In genomic region chr18:12255626-12256026, GRCh38 we compare ENCODE assay signal across 19 cellular contexts. TPM values are rescaled to one million over a fixed set of nuclear protein-coding genes. Genes with fewer than 3 reads are reported as not detected.
DNase-seq lines count a peak whose midpoint lies in the region; ATAC-seq, FAIRE-seq and TF ChIP-seq lines count a peak whose summit lies in the region.
"Had no signal": no experiment of that assay in that cellular context is flagged by ENCODE, and none has a peak within 500 bp of the region (broad histone marks: within the 10 kb centered on the region; RNA-seq: fewer than 3 reads in every experiment).

No MANE protein-coding gene starts in this region.

- no peak overlapping the region for H3K23ac ChIP-seq in mesenchymal stem cell (ENCODE audit: low read length in 2 of 2)

- H4K8ac ChIP-seq in mesenchymal stem cell (ENCODE audit: low read length), result no peak overlapping the region

- FAIRE-seq in bronchial epithelial cell (lab: Jason Lieb, UNC), result peak; percentile 97
- FAIRE-seq: D721Med, TTC549 had no signal

- H3K27me3 ChIP-seq in bronchial epithelial cell (ENCODE audit: control insufficient read depth, insufficient read depth, low read length), result peaks cover 17% of the 10 kb centered on the region
- H3K27me3 ChIP-seq in mesenchymal stem cell (ENCODE audit: control insufficient read depth in 1 of 2, insufficient read depth in 1 of 2, low read length in 2 of 2), result peaks cover 48 to 67% of the 10 kb centered on the region in 2 experiments

- H2BK120ac ChIP-seq in mesenchymal stem cell (ENCODE audit: low read depth, low read length), result no peak overlapping the region

- no peak overlapping the region for H3K27ac ChIP-seq in mesenchymal stem cell (ENCODE audit: low read length, poor library complexity, severe bottlenecking)
- H3K27ac ChIP-seq: parathyroid adenoma, tibial nerve had no signal

- no peaks in the 10 kb centered on the region for H3K79me1 ChIP-seq in mesenchymal stem cell (replicated peaks; ENCODE audit: low read length, poor library complexity, severe bottlenecking)

- no peaks in the 10 kb centered on the region for H3K9me3 ChIP-seq in mesenchymal stem cell (ENCODE audit: control insufficient read depth, low read length)
- H3K9me3 ChIP-seq: tibial nerve had no signal

- no peak for TF ChIP-seq CTCF in bronchial epithelial cell (IDR thresholded peaks at IDR 0.05; ENCODE audit: insufficient read depth, low read length, severe bottlenecking)

- H3K4me2 ChIP-seq in mesenchymal stem cell (ENCODE audit: low read length, poor library complexity, severe bottlenecking), result no peak overlapping the region

- 0% methylated on average over 1 of the region's 4 CpGs for WGBS in mesenchymal stem cell

- no peak overlapping the region for H3K4me3 ChIP-seq in bronchial epithelial cell (ENCODE audit: low read depth, low read length)
- H3K4me3 ChIP-seq in mesenchymal stem cell (ENCODE audit: insufficient read depth in 1 of 2, low read depth in 1 of 2, low read length in 2 of 2), result no peak overlapping the region

- H3K9ac ChIP-seq in mesenchymal stem cell (ENCODE audit: low read length), result no peak overlapping the region
- H3K9ac ChIP-seq: parathyroid adenoma had no signal

- H2AFZ ChIP-seq in mesenchymal stem cell (ENCODE audit: low read depth, low read length), result no peak overlapping the region
- H2AFZ ChIP-seq: parathyroid adenoma had no signal

- no peak overlapping the region for H2BK5ac ChIP-seq in mesenchymal stem cell (ENCODE audit: low read depth, low read length, poor library complexity, severe bottlenecking)

- H3K36me3 ChIP-seq in bronchial epithelial cell (ENCODE audit: control insufficient read depth, insufficient read depth, low read length), result no peaks in the 10 kb centered on the region
- H3K36me3 ChIP-seq in mesenchymal stem cell (ENCODE audit: control insufficient read depth in 1 of 2, insufficient read depth in 2 of 2, low read depth in 1 of 2, low read length in 2 of 2), result no peaks in the 10 kb centered on the region
- H3K36me3 ChIP-seq: tibial nerve had no signal

- H3K18ac ChIP-seq in mesenchymal stem cell (ENCODE audit: low read depth in 1 of 2, low read length in 2 of 2), result no peak overlapping the region

- peak; percentile 56 for DNase-seq in AG08396 (ENCODE audit: low spot score)
- DNase-seq in LoVo (ENCODE audit: low spot score), result peak; percentile 20
- DNase-seq in bronchial epithelial cell (ENCODE audit: low read depth), result peak; percentile 90
- DNase-seq in mesenchymal stem cell, result peak; percentile 27
- no peak for DNase-seq in activated naive CD4-positive, alpha-beta T cell treated with Interleukin-2 at 50 U/mL for 16 hours
- no peak for DNase-seq in NOMO-1 treated with dmso at 0.1 percent for 144 hours (lab: John Stamatoyannopoulos, UW; ENCODE audit: unreplicated experiment)
- DNase-seq in activated CD4-positive, alpha-beta T cell treated with anti-CD3 and anti-CD28 coated beads for 48 hours, result no peak
- DNase-seq: activated CD8-positive, alpha-beta memory T cell treated with anti-CD3 and anti-CD28 coated beads, Interleukin-2, amount 10 ng/mL, durations not matched to agents 7 days and 5 days; activated naive CD4-positive, alpha-beta T cell treated with anti-CD3 and anti-CD28 coated beads, Interleukin-2, amount 50 U/mL, for 16 hours; cerebellar nuclear complex; NCI-H1694; NCI-H524; SHP77 treated with DMSO at 0.1 percent for 48 hours; stimulated activated CD8-positive, alpha-beta memory T cell treated with anti-CD3 and anti-CD28 coated beads, Interleukin-4, amount 100 ng/mL, for 48 hours had no signal

- no peak for ATAC-seq in GM21717 (IDR thresholded peaks at IDR 0.05; ENCODE audit: unreplicated experiment)
- ATAC-seq: activated CD8-positive, alpha-beta memory T cell treated with anti-CD3 and anti-CD28 coated beads, Interleukin-2, amount 10 ng/mL, durations not matched to agents 7 days and 5 days had no signal

- no peak overlapping the region for H3K14ac ChIP-seq in mesenchymal stem cell (ENCODE audit: low read length in 2 of 2)

- H3K4me1 ChIP-seq in mesenchymal stem cell (ENCODE audit: control insufficient read depth, insufficient read depth, low read depth, low read length), result peaks cover 19% of the 10 kb centered on the region
- H3K4me1 ChIP-seq: parathyroid adenoma had no signal

- H2AK5ac ChIP-seq in mesenchymal stem cell (ENCODE audit: low read length, severe bottlenecking), result no peak overlapping the region

- H2BK15ac ChIP-seq in mesenchymal stem cell (ENCODE audit: low read depth, poor library complexity, severe bottlenecking), result no peak overlapping the region

- H2BK12ac ChIP-seq in mesenchymal stem cell (ENCODE audit: low read length in 2 of 2), result no peak overlapping the region

- H4K91ac ChIP-seq in mesenchymal stem cell (ENCODE audit: low read length), result no peak overlapping the region

- no peak overlapping the region for H3K4ac ChIP-seq in mesenchymal stem cell (ENCODE audit: low read depth in 1 of 2, low read length in 2 of 2)

RNA-seq across cellular contexts. Expression of gene CIDEA, which starts 1.5 kb away (rescaled TPM):
- total RNA-seq in bronchial epithelial cell, result 0.53 TPM in 1 of 2 replicates, not detected in the other
- not detected for polyA plus RNA-seq in mesenchymal stem cell (2013, experiment 1 of 2)
- polyA plus RNA-seq in mesenchymal stem cell (2013, experiment 2 of 2), result not detected
- total RNA-seq: activated CD8-positive, alpha-beta memory T cell treated with anti-CD3 and anti-CD28 coated beads, Interleukin-2, amount 10 ng/mL, durations not matched to agents 7 days and 5 days had no signal

RNA-seq across cellular contexts. Expression of gene TUBB6, which starts 52.4 kb away (rescaled TPM):
- 468 and 922 TPM in 2 replicates for total RNA-seq in bronchial epithelial cell
- polyA plus RNA-seq in mesenchymal stem cell (2013, experiment 1 of 2), result 234 TPM
- 237 TPM for polyA plus RNA-seq in mesenchymal stem cell (2013, experiment 2 of 2)

Comparison
In these comparisons a context has a peak if more than half of its experiments do, and no peak if none do; other contexts are left out.
1. DNase-seq: peak in AG08396 (single experiment), LoVo (single experiment), bronchial epithelial cell (single experiment) and mesenchymal stem cell (single experiment); none in activated naive CD4-positive, alpha-beta T cell treated with Interleukin-2 at 50 U/mL for 16 hours (single experiment), NOMO-1 treated with dmso at 0.1 percent for 144 hours (single experiment) and activated CD4-positive, alpha-beta T cell treated with anti-CD3 and anti-CD28 coated beads for 48 hours (single experiment).